ENCODE assay signal across 8 cellular contexts in genomic region chrX:101550825-101551767, GRCh38. TPM values are rescaled to one million over a fixed set of nuclear protein-coding genes. Genes with fewer than 3 reads are reported as not detected.
DNase-seq lines count a peak whose midpoint lies in the region; ATAC-seq, FAIRE-seq and TF ChIP-seq lines count a peak whose summit lies in the region.

No MANE protein-coding gene starts in this region.

- H3K9ac ChIP-seq in K562 (ENCODE audit: insufficient read depth in 1 of 2, low read depth in 2 of 2, low read length in 2 of 2): no peak overlapping the region

- intact Hi-C loops in CD4-positive, alpha-beta T cell (cut with DNase I, micrococcal nuclease): no loop called here
- intact Hi-C loops in K562 (cut with micrococcal nuclease): no loop called here
- intact Hi-C loops in psoas muscle (cut with DNase I): loop anchor here in 1 of 2 donors (5.0 kb wide), 1 partner anchor 134 kb away; no protein-coding TSS in a partner anchor

- ATAC-seq in CD4-positive, alpha-beta T cell (ENCODE audit: poor library complexity): no peak
- peak; percentile 76 for ATAC-seq in K562
- peak; percentile 49 to 80 (median 62) for ATAC-seq in psoas muscle
- no peak for ATAC-seq in HG03442 (IDR thresholded peaks at IDR 0.05; ENCODE audit: unreplicated experiment)
- ATAC-seq in HG03457 (IDR thresholded peaks at IDR 0.05; ENCODE audit: unreplicated experiment): no peak
- no peak for ATAC-seq in GM19455 (IDR thresholded peaks at IDR 0.05; ENCODE audit: unreplicated experiment)

- peak overlapping the region; percentile 87 for H3K4me3 Mint-ChIP-seq in CD4-positive, alpha-beta T cell

- H3K4me1 Mint-ChIP-seq in CD4-positive, alpha-beta T cell (ENCODE audit: low read depth): peaks cover 7% of the 10 kb centered on the region

- BruUV-seq in K562 (replicated peaks; lab: Mats Ljungman, UMichigan): no TSS peak

- no peaks in the 10 kb centered on the region for H3K79me2 ChIP-seq in K562 (ENCODE audit: control insufficient read depth, insufficient read depth, low read length)

- no peaks in the 10 kb centered on the region for H3K36me3 Mint-ChIP-seq in CD4-positive, alpha-beta T cell (ENCODE audit: low read depth)

- no peaks in the 10 kb centered on the region for H3K9me1 ChIP-seq in K562 (ENCODE audit: control insufficient read depth, insufficient read depth, low read length)

- 13% methylated on average over 17 of the region's 34 CpGs for WGBS in K562 (ENCODE audit: insufficient coverage, low coverage, missing lambda C conversion rate)
- WGBS in psoas muscle, 3 donors: 7 to 34% (median 7%) methylated on average over 29 to 34 of the region's 34 CpGs

- peak overlapping the region; percentile 81 for H2AFZ ChIP-seq in K562 (ENCODE audit: low read depth, low read length)

- DNase-seq in CD4-positive, alpha-beta T cell: no peak
- DNase-seq in Kasumi-1 (lab: John Stamatoyannopoulos, UW) (peak; percentile 21 to 32), K562 (ENCODE audit: extremely low read depth in 1 of 4, low spot score in 3 of 4) (peak in 3 of 4 experiments; percentile 5 to 18 (median 7)), hypothalamus (lab: John Stamatoyannopoulos, UW) (peak in 39 of 51 donors; percentile 1 to 63 (median 18)), psoas muscle (peak; percentile 52 to 61)

- peak overlapping the region; percentile 68 for H3K4me2 ChIP-seq in K562 (ENCODE audit: insufficient read depth, low read length)

- FAIRE-seq in K562 (lab: Jason Lieb, UNC): no peak

- H3K27me3 ChIP-seq in CD4-positive, alpha-beta T cell (ENCODE audit: control insufficient read depth, insufficient read depth, low read length): no peaks in the 10 kb centered on the region
- H3K27me3 ChIP-seq in K562 (ENCODE audit: control insufficient read depth in 2 of 2, insufficient read depth in 2 of 2, low read length in 2 of 2): peaks cover 0 to 7% of the 10 kb centered on the region in 2 experiments; a peak in 1 of 5 replicates
- no peaks in the 10 kb centered on the region for H3K27me3 ChIP-seq in psoas muscle (ENCODE audit: insufficient read depth in 3 of 3, low read length in 2 of 3)

- in situ Hi-C loops in K562 (cut with MboI): no loop called here

- H3K4me3 ChIP-seq in K562 (peak overlapping the region; percentile 4), psoas muscle (peak overlapping the region; percentile 65)

- no peaks in the 10 kb centered on the region for H4K20me1 ChIP-seq in K562 (replicated peaks; ENCODE audit: control insufficient read depth, insufficient read depth, low read length)

- no peak for TF ChIP-seq RAD21 in K562 (CRISPR knock-in tag; conservative IDR thresholded peaks at IDR 0.05 in 1 of 2, IDR thresholded peaks at IDR 0.05 in 1 of 2)

- no peak overlapping the region for H3K27ac ChIP-seq in CD4-positive, alpha-beta T cell (ENCODE audit: low read depth, low read length)
- H3K27ac ChIP-seq in K562 (ENCODE audit: extremely low read depth, low read depth, low read length) (no peak overlapping the region), psoas muscle (peak overlapping the region; percentile 75)

- H3K9me3 ChIP-seq in CD4-positive, alpha-beta T cell (ENCODE audit: control insufficient read depth, low read length): no peaks in the 10 kb centered on the region
- H3K9me3 ChIP-seq in K562 (replicated peaks; ENCODE audit: control insufficient read depth, insufficient read depth, low read depth, low read length): no peaks in the 10 kb centered on the region
- H3K9me3 ChIP-seq in psoas muscle: no peaks in the 10 kb centered on the region

- H3K9me3 Mint-ChIP-seq in CD4-positive, alpha-beta T cell: no peaks in the 10 kb centered on the region

- POLR2A ChIA-PET in CD4-positive, alpha-beta T cell (lab: Charles Lee): no interaction called here
- POLR2A ChIA-PET in K562 (lab: Yijun Ruan, JAX): no interaction called here

- no peak for TF ChIP-seq EP300 in K562 (IDR thresholded peaks at IDR 0.05; ENCODE audit: low read length)

- peaks cover 13% of the 10 kb centered on the region for H3K27me3 Mint-ChIP-seq in CD4-positive, alpha-beta T cell

- TF ChIP-seq POLR2A in K562 (conservative IDR thresholded peaks at IDR 0.05): no peak

- CTCF ChIA-PET in CD4-positive, alpha-beta T cell (lab: Charles Lee): no interaction called here
- CTCF ChIA-PET in K562 (lab: Yijun Ruan, JAX; ENCODE audit: low intra/inter-chr PET ratio): no interaction called here

- no peak for TF ChIP-seq CTCF in CD4-positive, alpha-beta T cell (IDR thresholded peaks at IDR 0.05)
- TF ChIP-seq CTCF in K562 (IDR thresholded peaks at IDR 0.05 in 2 of 3, conservative IDR thresholded peaks at IDR 0.05 in 1 of 3; ENCODE audit: insufficient read depth in 2 of 3, low read depth in 1 of 3, low read length in 3 of 3) (no peak), psoas muscle (IDR thresholded peaks at IDR 0.05) (no peak)

- no peaks in the 10 kb centered on the region; a peak in 1 of 5 replicates for H3K4me1 ChIP-seq in K562 (replicated peaks in 1 of 2; ENCODE audit: control insufficient read depth in 2 of 2, insufficient read depth in 2 of 2, low read length in 2 of 2)
- H3K4me1 ChIP-seq in psoas muscle: no peaks in the 10 kb centered on the region

- no peak overlapping the region for H3K27ac Mint-ChIP-seq in CD4-positive, alpha-beta T cell

- no peaks in the 10 kb centered on the region for H3K36me3 ChIP-seq in K562 (ENCODE audit: control insufficient read depth, insufficient read depth, low read length)
- H3K36me3 ChIP-seq in psoas muscle (ENCODE audit: insufficient read depth in 1 of 2, low read depth in 1 of 2): peaks cover 0 to 7% of the 10 kb centered on the region in 2 donors

TF ChIP-seq in K562, 482 proteins besides CTCF, POLR2A, EP300 and RAD21:
- TF ChIP-seq ZFP36 (IDR thresholded peaks at IDR 0.05; ENCODE audit: low read depth, low read length, partially characterized antibody) (no peak), ESRRA (IDR thresholded peaks at IDR 0.05; ENCODE audit: borderline replicate concordance, low read depth) (no peak), SAFB (IDR thresholded peaks at IDR 0.05; ENCODE audit: borderline replicate concordance, low read depth, low read length) (no peak), YY1 (IDR thresholded peaks at IDR 0.05; ENCODE audit: borderline replicate concordance in 1 of 3, control insufficient read depth in 1 of 3, extremely low read depth in 1 of 3, insufficient read depth in 3 of 3, insufficient read length in 1 of 3, insufficient replicate concordance in 2 of 3, low read depth in 1 of 3, low read length in 2 of 3) (peak in 1 of 3 experiments; percentile 48), RBFOX2 (IDR thresholded peaks at IDR 0.05; ENCODE audit: low read depth, low read length) (no peak)
- TF ChIP-seq, protein P1, sequence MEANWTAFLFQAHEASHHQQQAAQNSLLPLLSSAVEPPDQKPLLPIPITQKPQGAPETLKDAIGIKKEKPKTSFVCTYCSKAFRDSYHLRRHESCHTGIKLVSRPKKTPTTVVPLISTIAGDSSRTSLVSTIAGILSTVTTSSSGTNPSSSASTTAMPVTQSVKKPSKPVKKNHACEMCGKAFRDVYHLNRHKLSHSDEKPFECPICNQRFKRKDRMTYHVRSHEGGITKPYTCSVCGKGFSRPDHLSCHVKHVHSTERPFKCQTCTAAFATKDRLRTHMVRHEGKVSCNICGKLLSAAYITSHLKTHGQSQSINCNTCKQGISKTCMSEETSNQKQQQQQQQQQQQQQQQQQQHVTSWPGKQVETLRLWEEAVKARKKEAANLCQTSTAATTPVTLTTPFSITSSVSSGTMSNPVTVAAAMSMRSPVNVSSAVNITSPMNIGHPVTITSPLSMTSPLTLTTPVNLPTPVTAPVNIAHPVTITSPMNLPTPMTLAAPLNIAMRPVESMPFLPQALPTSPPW (CRISPR knock-in tag; IDR thresholded peaks at IDR 0.05): peak; percentile 30; the same call in 1 of the 2 replicates

RNA-seq across cellular contexts. Expression of gene ARMCX1, which starts 0.7 kb away (rescaled TPM):
- under 1 TPM; 0.61 to 0.66 TPM for total RNA-seq in CD4-positive, alpha-beta T cell
- not detected in 2 replicates for total RNA-seq in K562 (2011; cell fraction: chromatin; rRNA removed; ENCODE audit: low replicate concordance)
- 0.13 TPM in 1 of 2 replicates, not detected in the other for total RNA-seq in K562 (2011; cell fraction: nucleolus; rRNA removed)
- total RNA-seq in K562 (2011; cell fraction: nucleoplasm; rRNA removed): not detected in 2 replicates
- total RNA-seq in K562 (2014; rRNA removed): 0.64 and 0.69 TPM in 2 replicates
- 0.38 and 0.58 TPM in 2 replicates for total RNA-seq in K562 (2014; rRNA removed; fragmentation: Illumina TruSeq; extraction: Trizol)
- 0.51 and 0.53 TPM in 2 replicates for total RNA-seq in K562 (2015; rRNA removed; fragmentation: Illumina TruSeq; extraction: Trizol)
- 0.38 and 0.44 TPM in 2 replicates for total RNA-seq in K562 (2021)
- polyA plus RNA-seq in K562 (2011; rRNA removed): 0.10 and 0.32 TPM in 2 replicates
- 0.18 TPM in 1 of 2 replicates, not detected in the other for polyA plus RNA-seq in K562 (2011; cell fraction: cytosol; rRNA removed)
- polyA plus RNA-seq in K562 (2011; cell fraction: nucleus; rRNA removed): 0.06 and 0.08 TPM in 2 replicates
- 0.46 and 0.93 TPM in 2 replicates for polyA plus RNA-seq in K562 (2012)
- 0.54 and 0.62 TPM in 2 replicates for polyA plus RNA-seq in K562 (2014; fragmentation: Illumina TruSeq; extraction: Trizol)
- polyA plus RNA-seq in K562 (2014; fragmentation: Nextera tagmentation; extraction: Ambion mirVana): under 1 TPM; 0.13 to 0.17 TPM
- 0.53 and 0.70 TPM in 2 replicates for polyA plus RNA-seq in K562 (2014; rRNA removed)
- polyA minus RNA-seq in K562 (2011; rRNA and poly(A)+ RNA removed): 0.18 TPM in 1 of 2 replicates, not detected in the other
- not detected in 2 replicates for polyA minus RNA-seq in K562 (2011; cell fraction: cytosol; rRNA and poly(A)+ RNA removed)
- 0.11 TPM in 1 of 2 replicates, not detected in the other for polyA minus RNA-seq in K562 (2011; cell fraction: nucleus; rRNA and poly(A)+ RNA removed)
- 10 to 100 TPM; 18.0 to 46.9 (median 21.1) TPM for total RNA-seq in psoas muscle
- 10 to 100 TPM in 2 of 3 donors, 1 to 10 TPM in 1; 8.7 to 18.7 (median 15.6) TPM for polyA plus RNA-seq in psoas muscle

Comparison
In these comparisons a context has a peak if more than half of its experiments do, and no peak if none do; other contexts are left out.
1. ATAC-seq: peak in K562 (single experiment) and psoas muscle (4 of 4); none in CD4-positive, alpha-beta T cell (single experiment), HG03442 (single experiment), HG03457 (single experiment) and GM19455 (single experiment).
2. DNase-seq: peak in Kasumi-1 (2 of 2), K562 (3 of 4), hypothalamus (39 of 51) and psoas muscle (2 of 2); none in CD4-positive, alpha-beta T cell (0 of 10).
3. RNA of gene ARMCX1, which starts 0.7 kb away (total RNA-seq): 18.0 to 46.9 TPM in psoas muscle; 0.61 to 0.66 TPM in CD4-positive, alpha-beta T cell and 0.13 to 0.69 TPM in K562; every median in the first group is over 10 times any median in the second.